In genomic region chr5:149730620-149731331, GRCh38 we compare ENCODE assay signal across 8 cellular contexts. TPM values are rescaled to one million over a fixed set of nuclear protein-coding genes. Genes with fewer than 3 reads are reported as not detected.
DNase-seq lines count a peak whose midpoint lies in the region; ATAC-seq and TF ChIP-seq lines count a peak whose summit lies in the region.

No MANE protein-coding gene starts in this region.

- intact Hi-C loops in left lung (cut with DNase I) = loop anchor here in 1 of 2 donors (10.0 kb wide), 1 partner anchor 84 kb away; no protein-coding TSS in a partner anchor

- ATAC-seq in GM21529 (IDR thresholded peaks at IDR 0.05; ENCODE audit: unreplicated experiment) = peak; percentile 37
- peak; percentile 30 to 37 for ATAC-seq in activated CD4-positive, CD25-positive, alpha-beta regulatory T cell treated with anti-CD3 and anti-CD28 coated beads, Interleukin-2, amount 50 U/mL, for 24 hours
- ATAC-seq in left lung = peak; percentile 64

- H3K4me3 Mint-ChIP-seq in IgD-negative memory B cell = peak overlapping the region; percentile 91 to 97 (median 95)
- peak overlapping the region; percentile 78 for H3K4me3 Mint-ChIP-seq in chondrocyte (ENCODE audit: unreplicated experiment)

- no peaks in the 10 kb centered on the region for H3K27me3 Mint-ChIP-seq in IgD-negative memory B cell
- peaks cover 2% of the 10 kb centered on the region for H3K27me3 Mint-ChIP-seq in chondrocyte (ENCODE audit: low read depth)

- H3K36me3 ChIP-seq in left lung = no peaks in the 10 kb centered on the region

- H3K27me3 ChIP-seq in left lung = peaks cover 0 to 31% of the 10 kb centered on the region in 2 donors

- H3K4me3 ChIP-seq in left lung = peak overlapping the region; percentile 84 to 92

- no peaks in the 10 kb centered on the region for H3K9me3 ChIP-seq in left lung

- no peaks in the 10 kb centered on the region for H3K9me3 Mint-ChIP-seq in IgD-negative memory B cell
- no peaks in the 10 kb centered on the region for H3K9me3 Mint-ChIP-seq in chondrocyte (ENCODE audit: low read depth)

- H3K4me1 Mint-ChIP-seq in IgD-negative memory B cell = peaks cover 15 to 27% (median 18%) of the 10 kb centered on the region in 3 donors
- H3K4me1 Mint-ChIP-seq in chondrocyte (ENCODE audit: low read depth) = peaks cover 9% of the 10 kb centered on the region

- H3K27ac Mint-ChIP-seq in IgD-negative memory B cell (peak overlapping the region; percentile 87 to 94 (median 92)), chondrocyte (ENCODE audit: unreplicated experiment) (peak overlapping the region; percentile 74)

- TF ChIP-seq CTCF in chondrocyte (IDR thresholded peaks at IDR 0.05) = peak; percentile 11
- no peak for TF ChIP-seq CTCF in left lung (IDR thresholded peaks at IDR 0.05)

- peak overlapping the region; percentile 70 to 73 for H3K27ac ChIP-seq in left lung

- H3K4me1 ChIP-seq in left lung = peaks cover 0 to 33% of the 10 kb centered on the region in 2 donors

- DNase-seq in GDM1 (lab: John Stamatoyannopoulos, UW) (peak; percentile 39), chondrocyte (ENCODE audit: low spot score) (no peak), left lung (peak; percentile 72 to 88), T1000 (lab: John Stamatoyannopoulos, UW) (no peak)
- DNase-seq in stimulated activated CD4-positive, alpha-beta T cell treated with anti-CD3 and anti-CD28 coated beads, Interleukin-4, amount 100 ng/mL, for 24 hours = peak; percentile 51

- H3K36me3 Mint-ChIP-seq in IgD-negative memory B cell (no peaks in the 10 kb centered on the region), chondrocyte (ENCODE audit: low read depth) (no peaks in the 10 kb centered on the region)

RNA-seq across cellular contexts. Expression of gene PPARGC1B, which starts 0.7 kb away (rescaled TPM):
- polyA plus RNA-seq in IgD-negative memory B cell = 10.9 TPM
- total RNA-seq in chondrocyte (1.9 to 2.8 TPM (median 1.9 TPM) in 3 replicates), left lung (1 to 10 TPM; 3.6 to 7.3 TPM)

Comparison
In these comparisons a context has a peak if more than half of its experiments do, and no peak if none do; other contexts are left out.
1. DNase-seq: peak in GDM1 (single experiment), left lung (2 of 2) and stimulated activated CD4-positive, alpha-beta T cell treated with anti-CD3 and anti-CD28 coated beads, Interleukin-4, amount 100 ng/mL, for 24 hours (single experiment); none in chondrocyte (single experiment) and T1000 (single experiment).
2. Peak in every context shown above with its lines, with median percentiles within 50 percentile points of each other: ATAC-seq.